In the genomic region with DNA sequence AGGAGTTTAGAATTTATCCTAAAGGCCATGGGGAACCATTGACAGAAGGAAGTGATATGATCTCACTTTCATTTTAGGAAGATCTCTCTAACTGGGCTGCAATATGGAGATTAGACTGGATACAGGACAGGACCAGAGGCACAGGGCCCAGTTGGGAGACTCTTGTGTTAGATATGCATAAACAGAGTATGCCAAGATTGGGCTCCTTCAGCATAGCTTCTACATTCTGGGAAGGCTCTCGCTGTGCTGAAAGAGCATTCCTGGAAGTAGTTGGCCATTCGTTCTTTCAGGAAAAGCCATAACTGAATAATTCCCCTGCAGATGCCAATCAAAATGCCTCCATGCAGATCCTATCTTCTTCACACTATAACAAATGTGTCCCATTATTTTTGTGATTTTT, we compare ENCODE assay signal across 23 cellular contexts.
DNase-seq lines count a peak whose midpoint lies in the region; ATAC-seq and TF ChIP-seq lines count a peak whose summit lies in the region.
"Had no signal": no experiment of that assay in that cellular context is flagged by ENCODE, and none has a peak within 500 bp of the region (broad histone marks: within the 10 kb centered on the region; RNA-seq: fewer than 3 reads in every experiment).

No MANE protein-coding gene starts in this region.

- H3K79me1 ChIP-seq in IMR-90 (ENCODE audit: low read depth in 1 of 2, low read length in 2 of 2): no peaks in the 10 kb centered on the region
- H3K79me1 ChIP-seq in trophoblast cell (ENCODE audit: low read length): peaks cover 4% of the 10 kb centered on the region

- no peaks in the 10 kb centered on the region for H3K79me2 ChIP-seq in trophoblast cell (ENCODE audit: control insufficient read depth, insufficient read depth, low read length, poor library complexity)

- BruUV-seq in IMR-90 (replicated peaks; lab: Mats Ljungman, UMichigan): no TSS peak

- TF ChIP-seq RAD21 in IMR-90 (IDR thresholded peaks at IDR 0.05; ENCODE audit: low read length): no peak

- H4K8ac ChIP-seq in IMR-90 (ENCODE audit: low read depth in 2 of 2, low read length in 2 of 2): no peak overlapping the region
- no peak overlapping the region for H4K8ac ChIP-seq in trophoblast cell (ENCODE audit: low read depth, low read length)

- TF ChIP-seq POLR2A in IMR-90 (IDR thresholded peaks at IDR 0.05; ENCODE audit: low read depth, low read length): no peak

- H3K56ac ChIP-seq in IMR-90 (ENCODE audit: extremely low read depth, insufficient read depth, low read length): no peak overlapping the region

- no peak overlapping the region for H3K4me3 ChIP-seq in IMR-90 (ENCODE audit: insufficient read depth, low read depth, low read length)
- H3K4me3 ChIP-seq in endodermal cell (ENCODE audit: low read length): peak overlapping the region; percentile 31
- no peak overlapping the region for H3K4me3 ChIP-seq in trophoblast cell (ENCODE audit: low read depth, low read length)
- H3K4me3 ChIP-seq: A549, Peyer's patch had no signal

- no peak overlapping the region for H2BK20ac ChIP-seq in IMR-90 (ENCODE audit: low read depth, low read length)

- H3K27me3 ChIP-seq in IMR-90 (ENCODE audit: control insufficient read depth, insufficient read depth, low read length) (no peaks in the 10 kb centered on the region), endodermal cell (ENCODE audit: control insufficient read depth, insufficient read depth, low read length, poor library complexity, severe bottlenecking) (no peaks in the 10 kb centered on the region), trophoblast cell (ENCODE audit: insufficient read depth, low read length) (no peaks in the 10 kb centered on the region)
- H3K27me3 ChIP-seq: Peyer's patch had no signal

- H3K4me2 ChIP-seq in IMR-90 (ENCODE audit: low read depth, low read length) (no peak overlapping the region), trophoblast cell (ENCODE audit: low read length) (no peak overlapping the region)
- H3K4me2 ChIP-seq: A549, KMS-11 had no signal

- H2AFZ ChIP-seq in IMR-90 (replicated peaks; ENCODE audit: low read length, poor library complexity) (no peak overlapping the region), trophoblast cell (ENCODE audit: insufficient read depth, low read length, poor library complexity) (no peak overlapping the region)

- no peak overlapping the region for H3K4ac ChIP-seq in IMR-90 (ENCODE audit: low read depth, low read length)
- no peak overlapping the region for H3K4ac ChIP-seq in trophoblast cell (ENCODE audit: low read depth, low read length)

- H3K18ac ChIP-seq in IMR-90 (ENCODE audit: low read depth, low read length) (peak overlapping the region; percentile 16; the same call in 1 of the 2 replicates), trophoblast cell (ENCODE audit: low read length) (no peak overlapping the region)

- H3K27ac ChIP-seq in IMR-90 (ENCODE audit: insufficient read depth, low read length) (no peak overlapping the region), endodermal cell (ENCODE audit: low read depth, low read length) (no peak overlapping the region), trophoblast cell (ENCODE audit: low read depth, low read length) (no peak overlapping the region)
- H3K27ac ChIP-seq: A549, C4-2B, KMS-11, Peyer's patch had no signal

- H3K36me3 Mint-ChIP-seq in endodermal cell (ENCODE audit: low read depth) (peaks cover 50% of the 10 kb centered on the region), T-helper 17 cell (ENCODE audit: low read depth) (peaks cover 15% of the 10 kb centered on the region)

- no peaks in the 10 kb centered on the region for H3K27me3 Mint-ChIP-seq in endodermal cell (ENCODE audit: insufficient read depth)
- no peaks in the 10 kb centered on the region for H3K27me3 Mint-ChIP-seq in T-helper 17 cell

- peak overlapping the region; percentile 7; the same call in 1 of the 2 replicates for H4K5ac ChIP-seq in IMR-90 (ENCODE audit: low read depth, low read length)

- peak overlapping the region; percentile 2 for H2BK5ac ChIP-seq in IMR-90 (ENCODE audit: low read depth, low read length, poor library complexity, severe bottlenecking)
- no peak overlapping the region for H2BK5ac ChIP-seq in trophoblast cell (ENCODE audit: low read depth, low read length, poor library complexity)

- POLR2A ChIA-PET in IMR-90 (lab: Charles Lee; ENCODE audit: unreplicated experiment): no interaction called here

- H2AK9ac ChIP-seq in IMR-90 (replicated peaks; ENCODE audit: low read depth, low read length, poor library complexity): no peak overlapping the region

- H3K9me1 ChIP-seq in IMR-90 (ENCODE audit: insufficient read depth, low read length): 0 out of 2 replicates have a peak, but pooled peaks cover 3% of the 10 kb centered on the region

- in situ Hi-C loops in IMR-90 (cut with MboI; ENCODE audit: low sequenced_read_pairs): no loop called here

- no peaks in the 10 kb centered on the region for H3K9me3 ChIP-seq in IMR-90 (ENCODE audit: control insufficient read depth, insufficient read depth, low read length)
- peaks cover 21% of the 10 kb centered on the region for H3K9me3 ChIP-seq in endodermal cell (ENCODE audit: control insufficient read depth, low read length)
- H3K9me3 ChIP-seq in trophoblast cell (ENCODE audit: insufficient read depth, low read depth, low read length): no peaks in the 10 kb centered on the region
- no peaks in the 10 kb centered on the region for H3K9me3 ChIP-seq in T-helper 17 cell (ENCODE audit: control insufficient read depth, low read length, poor library complexity, severe bottlenecking)
- H3K9me3 ChIP-seq: A549, Peyer's patch had no signal

- no peaks in the 10 kb centered on the region for H4K20me1 ChIP-seq in IMR-90 (ENCODE audit: insufficient read depth, low read length)

- peaks cover 3% of the 10 kb centered on the region for H3K4me1 ChIP-seq in IMR-90 (ENCODE audit: control insufficient read depth, insufficient read depth, low read length)
- no peaks in the 10 kb centered on the region for H3K4me1 ChIP-seq in endodermal cell (ENCODE audit: control insufficient read depth, insufficient read depth, low read length)
- peaks cover 0 to 3% of the 10 kb centered on the region in 2 experiments for H3K4me1 ChIP-seq in trophoblast cell (ENCODE audit: control insufficient read depth in 1 of 2, insufficient read depth in 2 of 2, low read length in 2 of 2)
- H3K4me1 ChIP-seq: A549, Peyer's patch had no signal

- CTCF ChIA-PET in IMR-90 (lab: Yijun Ruan, JAX): interaction anchor here (0.7 kb wide), 1 partner anchor 15 kb away, joined by 3 read pairs; no protein-coding TSS in a partner anchor

- no peak overlapping the region for H4K12ac ChIP-seq in trophoblast cell (ENCODE audit: low read depth, low read length)

- WGBS in IMR-90 (ENCODE audit: extremely low coverage in 2 of 2, insufficient read length in 1 of 2), 2 experiments: no CpG with 5 or more reads among the region's 2 CpGs
- 93 to 100% methylated on average over 2 of the region's 2 CpGs for WGBS in endodermal cell (ENCODE audit: insufficient coverage in 1 of 2, insufficient read length in 1 of 2), 2 experiments
- WGBS in trophoblast cell (ENCODE audit: extremely low coverage, insufficient coverage, insufficient read length): no CpG with 5 or more reads among the region's 2 CpGs

- no peak for TF ChIP-seq CTCF in IMR-90 (conservative IDR thresholded peaks at IDR 0.05; ENCODE audit: low read depth, low read length)
- TF ChIP-seq CTCF in endodermal cell (conservative IDR thresholded peaks at IDR 0.05): no peak

- H3K27ac Mint-ChIP-seq in endodermal cell (no peak overlapping the region), T-helper 17 cell (no peak overlapping the region)
- H3K27ac Mint-ChIP-seq: CD8-positive, alpha-beta T cell had no signal

- H3K4me1 Mint-ChIP-seq in endodermal cell: no peaks in the 10 kb centered on the region
- H3K4me1 Mint-ChIP-seq in T-helper 17 cell: no peaks in the 10 kb centered on the region

- H2BK120ac ChIP-seq in IMR-90 (ENCODE audit: low read depth, low read length): no peak overlapping the region
- H2BK120ac ChIP-seq in trophoblast cell (ENCODE audit: insufficient read depth, low read length, poor library complexity): no peak overlapping the region

- H2BK12ac ChIP-seq in trophoblast cell (ENCODE audit: low read length): no peak overlapping the region

- no peak overlapping the region for H3K4me3 Mint-ChIP-seq in endodermal cell
- no peak overlapping the region for H3K4me3 Mint-ChIP-seq in T-helper 17 cell
- H3K4me3 Mint-ChIP-seq: CD8-positive, alpha-beta T cell had no signal

- H3K9me3 Mint-ChIP-seq in endodermal cell: peaks cover 5% of the 10 kb centered on the region
- H3K9me3 Mint-ChIP-seq: CD8-positive, alpha-beta T cell had no signal

- intact Hi-C loops in IMR-90 (cut with micrococcal nuclease): no loop called here

- H3K36me3 ChIP-seq in IMR-90 (ENCODE audit: control insufficient read depth, insufficient read depth, low read length) (peaks cover 3% of the 10 kb centered on the region), endodermal cell (ENCODE audit: control insufficient read depth, insufficient read depth, low read length) (peaks cover 66% of the 10 kb centered on the region), trophoblast cell (ENCODE audit: control insufficient read depth in 1 of 2, insufficient read depth in 2 of 2, low read length in 2 of 2) (no peaks in the 10 kb centered on the region)
- H3K36me3 ChIP-seq: Peyer's patch had no signal

- H3K9ac ChIP-seq in IMR-90 (ENCODE audit: low read depth, low read length) (no peak overlapping the region), endodermal cell (ENCODE audit: extremely low read depth, low read length, poor library complexity, severe bottlenecking) (no peak overlapping the region), trophoblast cell (ENCODE audit: low read length) (no peak overlapping the region)
- H3K9ac ChIP-seq: KMS-11 had no signal

- dilution Hi-C loops in IMR-90 (cut with HindIII; ENCODE audit: low sequenced_read_pairs, unreplicated experiment): no loop called here

- H3K14ac ChIP-seq in IMR-90 (replicated peaks; ENCODE audit: low read depth, low read length) (no peak overlapping the region), trophoblast cell (ENCODE audit: low read length) (no peak overlapping the region)

- no peak overlapping the region for H2BK15ac ChIP-seq in IMR-90 (ENCODE audit: low read depth, low read length)

- no peak for ATAC-seq in IMR-90 (ENCODE audit: low read depth)
- ATAC-seq in GM19463 (IDR thresholded peaks at IDR 0.05; ENCODE audit: unreplicated experiment): no peak
- no peak for ATAC-seq in T-helper 17 cell
- no peak for ATAC-seq in GM21515 (IDR thresholded peaks at IDR 0.05; ENCODE audit: unreplicated experiment)
- ATAC-seq: A549; CD8-positive, alpha-beta T cell had no signal

- no peak overlapping the region for H2AK5ac ChIP-seq in IMR-90 (ENCODE audit: low read depth, low read length)
- H2AK5ac ChIP-seq in trophoblast cell (ENCODE audit: low read length): no peak overlapping the region

- H4K91ac ChIP-seq in IMR-90 (ENCODE audit: insufficient read depth, low read depth, low read length): no peak overlapping the region
- peak overlapping the region; percentile 29 for H4K91ac ChIP-seq in trophoblast cell (ENCODE audit: low read depth, low read length)

- no peak for DNase-seq in IMR-90
- DNase-seq in endodermal cell: no peak
- peak in 1 of 2 donors; percentile 17 for DNase-seq in trophoblast cell
- no peak for DNase-seq in SW480 (ENCODE audit: low spot score)
- DNase-seq in T-helper 17 cell: no peak
- DNase-seq: CD8-positive, alpha-beta T cell; DMS 273 treated with DMSO at 0.1 percent for 48 hours; DMS79; GF-D8; MM.1S; NCI-H1048; NCI-H1417; NCI-H1694; NCI-H2029 treated with DMSO at 0.1 percent for 48 hours; NCI-H510A; NCI-H69; Peyer's patch; SHP77 treated with DMSO at 0.1 percent for 48 hours had no signal

- H3K23ac ChIP-seq in IMR-90 (ENCODE audit: low read depth, low read length) (no peak overlapping the region; the same call in 1 of the 2 replicates), trophoblast cell (ENCODE audit: low read length) (no peak overlapping the region)
